25 cellular contexts compared by ENCODE assay signal in the genomic region with DNA sequence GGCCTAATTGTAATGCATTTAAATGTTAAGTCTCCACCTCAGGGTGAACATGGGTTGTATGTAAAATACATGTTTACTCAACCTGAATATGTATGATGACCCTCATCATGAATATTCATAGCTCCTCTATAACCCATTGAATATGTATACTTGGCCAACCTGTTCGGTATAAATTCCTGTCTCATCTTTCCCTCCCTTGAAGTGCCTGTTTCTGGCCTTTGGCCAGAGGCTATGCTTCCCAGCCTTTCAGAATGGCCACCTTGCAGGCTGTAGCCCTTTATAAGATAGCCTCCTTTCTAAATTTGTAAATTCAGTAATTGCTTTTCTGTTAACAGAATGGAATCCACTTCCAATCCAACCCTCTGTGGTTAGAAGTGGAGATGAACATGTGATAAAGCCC.
"Had no signal": no experiment of that assay in that cellular context is flagged by ENCODE, and none has a peak within 500 bp of the region (broad histone marks: within the 10 kb centered on the region; RNA-seq: fewer than 3 reads in every experiment).

No MANE protein-coding gene starts in this region.

- H3K27ac Mint-ChIP-seq: activated naive CD8-positive, alpha-beta T cell; activated T-cell treated with anti-CD3 and anti-CD28 coated beads, Interleukin-2, amount 50 U/mL, for 24 hours; activated T-helper 2 cell treated with anti-CD3 and anti-CD28 coated beads, Interferon-gamma antibody, Interleukin-2, Interleukin-4, amounts not matched to agents 10 μg/mL and 5 μg/mL and 100 μg/mL, durations not matched to agents 14 hours and 24 hours and 36 hours; immature natural killer cell; naive thymus-derived CD4-positive, alpha-beta T cell; stimulated activated effector memory CD8-positive, alpha-beta T cell treated with anti-CD3 and anti-CD28 coated beads, Interleukin-12 subunit alpha, Interleukin-12 subunit beta, amount 100 ng/mL, for 72 hours; stimulated activated naive CD8-positive, alpha-beta T cell treated with anti-CD3 and anti-CD28 coated beads, Interleukin-15, amount 100 ng/mL, for 72 hours had no signal

- H3K9me3 ChIP-seq: adrenal gland, left lung, right lobe of liver, suprapubic skin, transverse colon, uterus had no signal

- DNase-seq: activated CD8-positive, alpha-beta memory T cell treated with anti-CD3 and anti-CD28 coated beads, Interleukin-2, amount 50 U/mL, for 4 hours; activated naive CD4-positive, alpha-beta T cell; activated T-cell treated with anti-CD3 and anti-CD28 coated beads, Interleukin-2, amount 50 U/mL, for 24 hours; adrenal gland; central memory CD4-positive, alpha-beta T cell; dermis blood vessel endothelial cell; effector CD8-positive, alpha-beta T cell; erythroblast; foreskin keratinocyte; immature natural killer cell; left lung; naive thymus-derived CD4-positive, alpha-beta T cell; occipital lobe; right lobe of liver; stimulated activated CD4-positive, alpha-beta T cell treated with anti-CD3 and anti-CD28 coated beads, Interleukin-2, amount 100 ng/mL, for 24 hours; stimulated activated naive CD8-positive, alpha-beta T cell treated with anti-CD3 and anti-CD28 coated beads, Interleukin-15, amount 100 ng/mL, for 72 hours; transverse colon; uterus had no signal

- H3K36me3 Mint-ChIP-seq: activated naive CD8-positive, alpha-beta T cell; immature natural killer cell; naive thymus-derived CD4-positive, alpha-beta T cell; stimulated activated effector memory CD8-positive, alpha-beta T cell treated with anti-CD3 and anti-CD28 coated beads, Interleukin-12 subunit alpha, Interleukin-12 subunit beta, amount 100 ng/mL, for 72 hours had no signal

- ATAC-seq: foreskin keratinocyte; left lung; naive thymus-derived CD4-positive, alpha-beta T cell; right lobe of liver; stimulated activated naive CD8-positive, alpha-beta T cell treated with anti-CD3 and anti-CD28 coated beads, Interleukin-15, amount 100 ng/mL, for 72 hours had no signal

- H3K4me1 ChIP-seq: adrenal gland, left lung, right lobe of liver, suprapubic skin, uterus had no signal

- H3K27ac ChIP-seq: adrenal gland, foreskin keratinocyte, left lung, right lobe of liver, skin epidermis, suprapubic skin, transverse colon, uterus had no signal

- H3K27me3 ChIP-seq: adrenal gland, left lung, right lobe of liver, suprapubic skin, transverse colon, uterus had no signal

- H3K4me1 Mint-ChIP-seq: immature natural killer cell; stimulated activated effector memory CD8-positive, alpha-beta T cell treated with anti-CD3 and anti-CD28 coated beads, Interleukin-12 subunit alpha, Interleukin-12 subunit beta, amount 100 ng/mL, for 72 hours; stimulated activated naive CD8-positive, alpha-beta T cell treated with anti-CD3 and anti-CD28 coated beads, Interleukin-15, amount 100 ng/mL, for 72 hours had no signal

- H3K4me3 ChIP-seq: adrenal gland, left lung, lung, right lobe of liver, skin epidermis, suprapubic skin, transverse colon, uterus had no signal

- H3K36me3 ChIP-seq: adrenal gland, left lung, right lobe of liver, suprapubic skin, transverse colon, uterus had no signal

- H3K9me3 Mint-ChIP-seq: activated T-cell treated with anti-CD3 and anti-CD28 coated beads, Interleukin-2, amount 50 U/mL, for 24 hours; activated T-helper 2 cell treated with anti-CD3 and anti-CD28 coated beads, Interferon-gamma antibody, Interleukin-2, Interleukin-4, amounts not matched to agents 10 μg/mL and 5 μg/mL and 100 μg/mL, durations not matched to agents 14 hours and 24 hours and 36 hours; immature natural killer cell; naive thymus-derived CD4-positive, alpha-beta T cell; neural crest cell; stimulated activated effector memory CD8-positive, alpha-beta T cell treated with anti-CD3 and anti-CD28 coated beads, Interleukin-12 subunit alpha, Interleukin-12 subunit beta, amount 100 ng/mL, for 72 hours; stimulated activated naive CD8-positive, alpha-beta T cell treated with anti-CD3 and anti-CD28 coated beads, Interleukin-15, amount 100 ng/mL, for 72 hours had no signal

- H3K4me3 Mint-ChIP-seq: activated naive CD8-positive, alpha-beta T cell; activated T-cell treated with anti-CD3 and anti-CD28 coated beads, Interleukin-2, amount 50 U/mL, for 24 hours; immature natural killer cell; naive thymus-derived CD4-positive, alpha-beta T cell; neural crest cell; stimulated activated effector memory CD8-positive, alpha-beta T cell treated with anti-CD3 and anti-CD28 coated beads, Interleukin-12 subunit alpha, Interleukin-12 subunit beta, amount 100 ng/mL, for 72 hours; stimulated activated naive CD8-positive, alpha-beta T cell treated with anti-CD3 and anti-CD28 coated beads, Interleukin-15, amount 100 ng/mL, for 72 hours had no signal
